ENCODE assay signal across 11 cellular contexts in the genomic region with DNA sequence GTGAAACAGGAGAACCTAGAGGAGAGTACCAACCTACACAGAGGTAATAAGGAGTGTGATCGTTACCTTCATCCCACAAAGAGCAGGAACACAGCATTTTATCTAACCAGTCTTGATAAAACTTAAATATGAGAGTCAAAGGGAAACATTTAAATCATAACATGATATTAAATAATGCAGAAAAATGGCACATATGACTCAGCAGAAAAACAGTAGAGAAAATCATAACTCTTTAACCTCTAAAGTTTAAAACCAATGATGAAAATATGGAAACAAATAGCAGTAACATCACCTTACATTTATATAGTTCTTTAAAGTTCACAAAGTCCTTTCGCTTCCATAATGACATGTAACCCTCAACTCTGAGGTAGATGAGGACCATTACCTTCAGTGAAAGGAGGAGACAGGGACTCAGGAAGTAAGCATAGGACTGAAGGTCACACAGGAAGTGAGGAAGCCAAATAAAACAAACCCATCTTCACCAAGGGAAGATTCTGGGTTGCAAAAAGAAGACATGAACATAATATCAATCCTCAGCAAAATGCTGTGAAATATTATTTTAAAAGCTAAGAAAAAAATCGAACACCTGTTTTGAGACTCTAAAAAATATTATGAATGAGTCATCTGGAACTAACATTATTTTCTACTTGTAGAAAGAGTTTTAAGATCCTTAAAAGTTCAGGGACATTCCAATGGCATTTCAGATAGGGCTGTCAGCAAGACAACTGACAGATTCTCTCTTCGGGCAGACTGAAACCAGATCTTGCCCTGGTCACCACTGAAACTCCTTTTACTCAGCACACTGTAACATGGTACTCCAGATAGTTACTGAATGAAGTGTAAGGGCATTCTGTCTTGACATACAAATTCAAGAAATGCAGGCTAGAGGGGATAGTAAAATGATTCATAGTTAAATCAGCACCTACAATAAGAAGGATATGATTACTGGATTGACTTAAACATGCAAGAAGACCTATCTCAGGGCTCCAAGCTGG.
DNase-seq lines count a peak whose midpoint lies in the region; ATAC-seq and TF ChIP-seq lines count a peak whose summit lies in the region.
"Had no signal": no experiment of that assay in that cellular context is flagged by ENCODE, and none has a peak within 500 bp of the region (broad histone marks: within the 10 kb centered on the region; RNA-seq: fewer than 3 reads in every experiment).

No MANE protein-coding gene starts in this region.

- ATAC-seq in natural killer cell treated with Interleukin-12 subunit alpha and Interleukin-12 subunit beta and Interleukin-15 and Interleukin-18, amount 100 ng/mL, for 72 hours: peak in 1 of 2 donors; percentile 49
- ATAC-seq in natural killer cell: no peak
- ATAC-seq in HG03432 (IDR thresholded peaks at IDR 0.05; ENCODE audit: unreplicated experiment): peak; percentile 82

- H3K27me3 Mint-ChIP-seq in natural killer cell treated with Interleukin-12 subunit alpha and Interleukin-12 subunit beta and Interleukin-15 and Interleukin-18, amount 100 ng/mL, for 72 hours: peaks cover 0 to 4% of the 10 kb centered on the region in 2 donors
- no peaks in the 10 kb centered on the region for H3K27me3 Mint-ChIP-seq in natural killer cell (ENCODE audit: low read depth in 2 of 2)
- peaks cover 4% of the 10 kb centered on the region for H3K27me3 Mint-ChIP-seq in activated T-helper 2 cell treated with anti-CD3 and anti-CD28 coated beads, Interferon-gamma antibody, Interleukin-2, Interleukin-4, amounts not matched to agents 10 μg/mL and 5 μg/mL and 100 μg/mL, durations not matched to agents 14 hours and 24 hours and 36 hours (ENCODE audit: low read depth)

- TF ChIP-seq CTCF in natural killer cell (IDR thresholded peaks at IDR 0.05): no peak
- no peak for TF ChIP-seq CTCF in epithelial cell of esophagus (IDR thresholded peaks at IDR 0.05; ENCODE audit: insufficient read depth, low read depth, low read length, missing control alignments)

- no peak overlapping the region for H3K4me3 ChIP-seq in epithelial cell of esophagus (ENCODE audit: low read length)
- H3K4me3 ChIP-seq: skin epidermis had no signal

- H3K4me3 Mint-ChIP-seq in natural killer cell treated with Interleukin-12 subunit alpha and Interleukin-12 subunit beta and Interleukin-15 and Interleukin-18, amount 100 ng/mL, for 72 hours: peak overlapping the region; percentile 14
- H3K4me3 Mint-ChIP-seq in natural killer cell: no peak overlapping the region
- H3K4me3 Mint-ChIP-seq in activated T-helper 2 cell treated with anti-CD3 and anti-CD28 coated beads, Interferon-gamma antibody, Interleukin-2, Interleukin-4, amounts not matched to agents 10 μg/mL and 5 μg/mL and 100 μg/mL, durations not matched to agents 14 hours and 24 hours and 36 hours (ENCODE audit: low read depth): no peak overlapping the region
- H3K4me3 Mint-ChIP-seq: activated naive CD4-positive, alpha-beta T cell treated with anti-CD3 and anti-CD28 coated beads, Interleukin-2, amount 50 U/mL, for 24 hours had no signal

- no peaks in the 10 kb centered on the region for H3K36me3 Mint-ChIP-seq in natural killer cell treated with Interleukin-12 subunit alpha and Interleukin-12 subunit beta and Interleukin-15 and Interleukin-18, amount 100 ng/mL, for 72 hours
- H3K36me3 Mint-ChIP-seq in natural killer cell: no peaks in the 10 kb centered on the region
- no peaks in the 10 kb centered on the region for H3K36me3 Mint-ChIP-seq in activated T-helper 2 cell treated with anti-CD3 and anti-CD28 coated beads, Interferon-gamma antibody, Interleukin-2, Interleukin-4, amounts not matched to agents 10 μg/mL and 5 μg/mL and 100 μg/mL, durations not matched to agents 14 hours and 24 hours and 36 hours (ENCODE audit: low read depth)
- H3K36me3 Mint-ChIP-seq: activated naive CD4-positive, alpha-beta T cell treated with anti-CD3 and anti-CD28 coated beads, Interleukin-2, amount 50 U/mL, for 24 hours had no signal

- H3K4me1 Mint-ChIP-seq in natural killer cell treated with Interleukin-12 subunit alpha and Interleukin-12 subunit beta and Interleukin-15 and Interleukin-18, amount 100 ng/mL, for 72 hours (ENCODE audit: low read depth in 2 of 2): peaks cover 6 to 14% of the 10 kb centered on the region in 2 donors
- peaks cover 8 to 12% of the 10 kb centered on the region in 2 donors for H3K4me1 Mint-ChIP-seq in natural killer cell
- peaks cover 4% of the 10 kb centered on the region for H3K4me1 Mint-ChIP-seq in activated T-helper 2 cell treated with anti-CD3 and anti-CD28 coated beads, Interferon-gamma antibody, Interleukin-2, Interleukin-4, amounts not matched to agents 10 μg/mL and 5 μg/mL and 100 μg/mL, durations not matched to agents 14 hours and 24 hours and 36 hours (ENCODE audit: low read depth)
- H3K4me1 Mint-ChIP-seq: activated naive CD4-positive, alpha-beta T cell treated with anti-CD3 and anti-CD28 coated beads, Interleukin-2, amount 50 U/mL, for 24 hours had no signal

- intact Hi-C loops in natural killer cell (cut with micrococcal nuclease): no loop called here
- intact Hi-C loops in activated T-helper 2 cell treated with anti-CD3 and anti-CD28 coated beads, Interferon-gamma antibody, Interleukin-2, Interleukin-4, amounts not matched to agents 10 μg/mL and 5 μg/mL and 100 μg/mL, durations not matched to agents 14 hours and 24 hours and 36 hours (cut with micrococcal nuclease): no loop called here

- no peaks in the 10 kb centered on the region for H3K9me3 Mint-ChIP-seq in natural killer cell treated with Interleukin-12 subunit alpha and Interleukin-12 subunit beta and Interleukin-15 and Interleukin-18, amount 100 ng/mL, for 72 hours
- no peaks in the 10 kb centered on the region for H3K9me3 Mint-ChIP-seq in natural killer cell
- no peaks in the 10 kb centered on the region for H3K9me3 Mint-ChIP-seq in activated T-helper 2 cell treated with anti-CD3 and anti-CD28 coated beads, Interferon-gamma antibody, Interleukin-2, Interleukin-4, amounts not matched to agents 10 μg/mL and 5 μg/mL and 100 μg/mL, durations not matched to agents 14 hours and 24 hours and 36 hours
- H3K9me3 Mint-ChIP-seq: activated naive CD4-positive, alpha-beta T cell treated with anti-CD3 and anti-CD28 coated beads, Interleukin-2, amount 50 U/mL, for 24 hours had no signal

- H3K27ac Mint-ChIP-seq in natural killer cell treated with Interleukin-12 subunit alpha and Interleukin-12 subunit beta and Interleukin-15 and Interleukin-18, amount 100 ng/mL, for 72 hours: peak overlapping the region in 1 of 2 donors; percentile 3
- H3K27ac Mint-ChIP-seq in natural killer cell: no peak overlapping the region
- no peak overlapping the region for H3K27ac Mint-ChIP-seq in activated T-helper 2 cell treated with anti-CD3 and anti-CD28 coated beads, Interferon-gamma antibody, Interleukin-2, Interleukin-4, amounts not matched to agents 10 μg/mL and 5 μg/mL and 100 μg/mL, durations not matched to agents 14 hours and 24 hours and 36 hours
- H3K27ac Mint-ChIP-seq: activated naive CD4-positive, alpha-beta T cell treated with anti-CD3 and anti-CD28 coated beads, Interleukin-2, amount 50 U/mL, for 24 hours had no signal

- no peak for DNase-seq in natural killer cell treated with Interleukin-12 subunit alpha and Interleukin-12 subunit beta and Interleukin-15 and Interleukin-18, amount 100 ng/mL, for 72 hours (ENCODE audit: low spot score)
- DNase-seq in natural killer cell (no peak), epithelial cell of esophagus (ENCODE audit: low read depth) (peak; percentile 37), Kasumi-1 (lab: John Stamatoyannopoulos, UW) (no peak), cerebellar cortex (ENCODE audit: low spot score) (no peak), H4 (ENCODE audit: low spot score) (no peak)
- DNase-seq in activated T-helper 2 cell treated with anti-CD3 and anti-CD28 coated beads, Interferon-gamma antibody, Interleukin-2, Interleukin-4, amounts not matched to agents 10 μg/mL and 5 μg/mL and 100 μg/mL, durations not matched to agents 14 hours and 24 hours and 36 hours (ENCODE audit: low spot score): no peak
- DNase-seq: activated CD4-positive, alpha-beta T cell treated with anti-CD3 and anti-CD28 coated beads for 4 hours had no signal
